In the genomic region with DNA sequence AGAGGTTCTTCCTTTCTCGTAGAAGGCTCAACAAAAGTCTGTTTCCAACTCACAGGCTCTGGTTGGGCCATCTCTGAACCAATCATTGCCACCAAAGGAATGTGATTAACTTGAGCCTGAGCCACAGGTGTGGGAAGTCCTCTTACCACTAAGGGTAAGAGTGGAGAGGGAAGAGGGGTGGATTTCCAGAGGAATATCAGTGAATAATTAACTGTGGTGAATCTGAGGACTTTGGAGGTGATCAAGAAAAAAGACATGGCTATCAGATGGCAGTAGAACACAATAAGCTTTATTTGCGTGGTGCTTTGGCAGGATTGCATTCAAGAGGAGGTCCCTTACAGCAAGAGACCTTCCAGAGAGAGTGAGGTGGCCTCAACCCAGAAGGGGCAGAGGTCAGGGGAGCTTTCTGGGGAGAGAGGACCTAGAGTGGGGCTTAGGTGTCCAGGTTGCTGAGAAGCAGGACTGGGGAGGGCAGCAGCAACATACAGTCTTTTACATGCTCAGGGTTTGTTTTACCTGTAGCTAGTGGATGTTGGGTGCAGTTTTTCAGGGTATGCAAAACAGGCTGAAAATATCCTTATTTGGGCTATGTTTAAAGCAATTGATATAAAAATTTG, we compare ENCODE assay signal across 15 cellular contexts.
DNase-seq lines count a peak whose midpoint lies in the region; ATAC-seq, FAIRE-seq and TF ChIP-seq lines count a peak whose summit lies in the region.
"Had no signal": no experiment of that assay in that cellular context is flagged by ENCODE, and none has a peak within 500 bp of the region (broad histone marks: within the 10 kb centered on the region; RNA-seq: fewer than 3 reads in every experiment).

No MANE protein-coding gene starts in this region.

- H3K4me1 ChIP-seq in OCI-LY3 (ENCODE audit: low read length) = no peaks in the 10 kb centered on the region
- H3K4me1 ChIP-seq: SJCRH30 had no signal

- H3K4me3 ChIP-seq in OCI-LY3 (ENCODE audit: low read length) = no peak overlapping the region
- H3K4me3 ChIP-seq: SJCRH30 had no signal

- no peaks in the 10 kb centered on the region for H3K9me3 Mint-ChIP-seq in activated T-cell treated with anti-CD3 and anti-CD28 coated beads, Interleukin-2, amount 50 U/mL, for 4 hours

- DNase-seq in activated T-cell treated with anti-CD3 and anti-CD28 coated beads, Interleukin-2, amount 50 U/mL, for 4 hours = no peak
- no peak for DNase-seq in activated T-cell treated with anti-CD3 and anti-CD28 coated beads, Interleukin-2, amount 50 U/mL, for 1 hour
- peak; percentile 31 for DNase-seq in renal cortical epithelial cell (ENCODE audit: low read depth)
- no peak for DNase-seq in GM19239 (ENCODE audit: insufficient read length, low spot score)
- no peak for DNase-seq in caudate nucleus (lab: John Stamatoyannopoulos, UW)
- no peak for DNase-seq in islet precursor cell
- DNase-seq: activated CD4-positive, alpha-beta T cell treated with anti-CD3 and anti-CD28 coated beads, Interleukin-2, amount 50 U/mL, for 48 hours; NCI-H446; occipital lobe; SJCRH30; stimulated activated CD4-positive, alpha-beta T cell treated with anti-CD3 and anti-CD28 coated beads, Interleukin-2, amount 100 ng/mL, for 24 hours had no signal

- no peak for ATAC-seq in activated T-cell treated with anti-CD3 and anti-CD28 coated beads, Interleukin-2, amount 50 U/mL, for 4 hours
- peak; percentile 15 for ATAC-seq in GM21825 (IDR thresholded peaks at IDR 0.05; ENCODE audit: unreplicated experiment)

- FAIRE-seq in GM19239 (lab: Jason Lieb, UNC) = no peak
- FAIRE-seq: G401.6 had no signal

- H3K27me3 ChIP-seq in OCI-LY3 (ENCODE audit: low read depth, low read length) = no peaks in the 10 kb centered on the region
- H3K27me3 ChIP-seq: SJCRH30 had no signal

- TF ChIP-seq CTCF in OCI-LY3 (IDR thresholded peaks at IDR 0.05; ENCODE audit: low read depth, low read length) = no peak

- no peaks in the 10 kb centered on the region for H4K20me1 ChIP-seq in OCI-LY3 (ENCODE audit: insufficient read depth, low read length)

- H3K27ac ChIP-seq in OCI-LY3 (ENCODE audit: low read length) = no peak overlapping the region
- H3K27ac ChIP-seq in caudate nucleus (ENCODE audit: low read depth, low read length) = no peak overlapping the region
- H3K27ac ChIP-seq: SJCRH30 had no signal

- H2AFZ ChIP-seq in OCI-LY3 (ENCODE audit: low read depth, low read length) = no peak overlapping the region

- no peaks in the 10 kb centered on the region for H3K27me3 Mint-ChIP-seq in activated T-cell treated with anti-CD3 and anti-CD28 coated beads, Interleukin-2, amount 50 U/mL, for 4 hours (ENCODE audit: low read depth)
- H3K27me3 Mint-ChIP-seq: brain had no signal

- no peaks in the 10 kb centered on the region for H3K9me3 ChIP-seq in OCI-LY3 (ENCODE audit: insufficient read depth, low read length)
- H3K9me3 ChIP-seq: SJCRH30 had no signal

- peaks cover 15% of the 10 kb centered on the region for H3K4me1 Mint-ChIP-seq in activated T-cell treated with anti-CD3 and anti-CD28 coated beads, Interleukin-2, amount 50 U/mL, for 4 hours (ENCODE audit: low read depth)

- peak overlapping the region; percentile 12 for H3K4me2 ChIP-seq in OCI-LY3 (ENCODE audit: low read length)

- no peaks in the 10 kb centered on the region for H3K79me2 ChIP-seq in OCI-LY3 (ENCODE audit: low read length)

- no peak overlapping the region for H3K9ac ChIP-seq in OCI-LY3 (ENCODE audit: low read length)

- peaks cover 5% of the 10 kb centered on the region for H3K36me3 Mint-ChIP-seq in activated T-cell treated with anti-CD3 and anti-CD28 coated beads, Interleukin-2, amount 50 U/mL, for 4 hours (ENCODE audit: insufficient read depth)

- H3K36me3 ChIP-seq in OCI-LY3 (replicated peaks; ENCODE audit: low read depth, low read length) = no peaks in the 10 kb centered on the region
- H3K36me3 ChIP-seq: SJCRH30 had no signal

- peak overlapping the region; percentile 19 for H3K4me3 Mint-ChIP-seq in activated T-cell treated with anti-CD3 and anti-CD28 coated beads, Interleukin-2, amount 50 U/mL, for 4 hours
- H3K4me3 Mint-ChIP-seq: brain had no signal
